1 cellular context compared by ENCODE assay signal in the genomic region with DNA sequence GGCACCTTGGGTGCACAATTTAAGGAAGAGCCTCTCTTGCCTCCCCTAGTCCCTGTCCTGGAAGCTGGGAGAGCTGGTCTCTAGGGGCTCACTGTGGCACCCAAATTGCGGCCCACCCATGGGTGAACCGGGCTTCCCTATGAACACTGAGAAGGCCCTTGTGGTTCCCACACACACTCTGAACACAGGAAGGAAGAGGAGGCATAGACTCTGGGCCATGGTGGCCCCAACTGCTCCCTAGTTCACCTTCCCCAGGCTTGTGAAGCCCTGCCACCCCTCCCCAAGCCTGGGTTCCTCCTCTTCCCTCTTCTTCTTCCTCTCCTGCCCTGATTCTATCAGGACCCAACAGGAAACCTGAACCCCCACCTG.
TF ChIP-seq lines count a peak whose summit lies in the region.

No MANE protein-coding gene starts in this region.

TF ChIP-seq in K562, 482 proteins besides CTCF, POLR2A, EP300 and RAD21:
- TF ChIP-seq TARDBP (IDR thresholded peaks at IDR 0.05) (no peak), SUPT5H (IDR thresholded peaks at IDR 0.05) (0 out of 2 replicates have a peak, but pooled peaks have one; percentile 8), C11orf30 (IDR thresholded peaks at IDR 0.05; ENCODE audit: low read depth) (no peak)
- TF ChIP-seq, protein P1, sequence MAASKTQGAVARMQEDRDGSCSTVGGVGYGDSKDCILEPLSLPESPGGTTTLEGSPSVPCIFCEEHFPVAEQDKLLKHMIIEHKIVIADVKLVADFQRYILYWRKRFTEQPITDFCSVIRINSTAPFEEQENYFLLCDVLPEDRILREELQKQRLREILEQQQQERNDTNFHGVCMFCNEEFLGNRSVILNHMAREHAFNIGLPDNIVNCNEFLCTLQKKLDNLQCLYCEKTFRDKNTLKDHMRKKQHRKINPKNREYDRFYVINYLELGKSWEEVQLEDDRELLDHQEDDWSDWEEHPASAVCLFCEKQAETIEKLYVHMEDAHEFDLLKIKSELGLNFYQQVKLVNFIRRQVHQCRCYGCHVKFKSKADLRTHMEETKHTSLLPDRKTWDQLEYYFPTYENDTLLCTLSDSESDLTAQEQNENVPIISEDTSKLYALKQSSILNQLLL (CRISPR knock-in tag; IDR thresholded peaks at IDR 0.05; ENCODE audit: borderline replicate concordance): no peak
